Comparison of ENCODE assay signal across 25 cellular contexts in genomic region chr11:39910087-39910486, GRCh38.
"Had no signal": no experiment of that assay in that cellular context is flagged by ENCODE, and none has a peak within 500 bp of the region (broad histone marks: within the 10 kb centered on the region; RNA-seq: fewer than 3 reads in every experiment).

No MANE protein-coding gene starts in this region.

- H3K4me3 ChIP-seq: hepatocyte, left ventricle myocardium inferior, lung, mucosa of descending colon, ovary, right atrium auricular region, skin epidermis, stomach, testis, thyroid gland, uterus had no signal

- H3K36me3 Mint-ChIP-seq: memory B cell; naive thymus-derived CD4-positive, alpha-beta T cell; stimulated activated naive B cell treated with anti-CD40 and anti-IgM and Interleukin-4, amounts not matched to agents 10 μg/mL and 1 μg/mL and 100 μg/mL, for 72 hours had no signal

- H3K4me1 Mint-ChIP-seq: memory B cell; naive thymus-derived CD4-positive, alpha-beta T cell; stimulated activated naive B cell treated with anti-CD40 and anti-IgM and Interleukin-4, amounts not matched to agents 10 μg/mL and 1 μg/mL and 100 μg/mL, for 72 hours had no signal

- H3K27ac Mint-ChIP-seq: memory B cell; naive thymus-derived CD4-positive, alpha-beta T cell; natural killer cell treated with Interleukin-12 subunit alpha and Interleukin-12 subunit beta and Interleukin-15 and Interleukin-18, amount 100 ng/mL, for 72 hours; progenitor cell of endocrine pancreas; stimulated activated naive B cell treated with anti-CD40 and anti-IgM and Interleukin-4, amounts not matched to agents 10 μg/mL and 1 μg/mL and 100 μg/mL, for 72 hours had no signal

- H3K27ac ChIP-seq: hepatocyte, left ventricle myocardium inferior, ovary, right atrium auricular region, skin epidermis, stomach, testis, thyroid gland, uterus had no signal

- DNase-seq: islet precursor cell; left ventricle myocardium inferior; midbrain; mucosa of descending colon; naive thymus-derived CD4-positive, alpha-beta T cell; ovary; stimulated activated CD4-positive, alpha-beta T cell treated with anti-CD3 and anti-CD28 coated beads, Interleukin-12 subunit alpha, Interleukin-12 subunit beta, amount 100 ng/mL, for 4 hours; stimulated activated CD4-positive, alpha-beta T cell treated with anti-CD3 and anti-CD28 coated beads, Interleukin-15, amount 100 ng/mL, for 24 hours; stimulated activated CD4-positive, alpha-beta T cell treated with anti-CD3 and anti-CD28 coated beads, Interleukin-2, amount 100 ng/mL, for 24 hours; stimulated activated CD4-positive, alpha-beta T cell treated with anti-CD3 and anti-CD28 coated beads, Interleukin-4, amount 100 ng/mL, for 1 hour; stimulated activated naive B cell treated with anti-CD40 and anti-IgM and Interleukin-4, amounts not matched to agents 10 μg/mL and 1 μg/mL and 100 μg/mL, for 72 hours; stimulated activated naive CD8-positive, alpha-beta T cell treated with anti-CD3 and anti-CD28 coated beads, Interleukin-15, Interleukin-2, amounts not matched to agents 100 U/mL and 50 U/mL, for 24 hours; stomach; testis; thyroid gland; trophoblast cell; uterus had no signal

- H3K79me2 ChIP-seq: hepatocyte had no signal

- H2AFZ ChIP-seq: hepatocyte had no signal

- H3K27me3 Mint-ChIP-seq: memory B cell; naive thymus-derived CD4-positive, alpha-beta T cell; natural killer cell treated with Interleukin-12 subunit alpha and Interleukin-12 subunit beta and Interleukin-15 and Interleukin-18, amount 100 ng/mL, for 72 hours; progenitor cell of endocrine pancreas; stimulated activated naive B cell treated with anti-CD40 and anti-IgM and Interleukin-4, amounts not matched to agents 10 μg/mL and 1 μg/mL and 100 μg/mL, for 72 hours had no signal

- H3K4me2 ChIP-seq: hepatocyte had no signal

- H3K27me3 ChIP-seq: hepatocyte, ovary, right atrium auricular region, stomach, testis, thyroid gland, uterus had no signal

- H3K9me3 ChIP-seq: mucosa of descending colon, ovary, right atrium auricular region, testis, thyroid gland, uterus had no signal

- H3K4me3 Mint-ChIP-seq: memory B cell; naive thymus-derived CD4-positive, alpha-beta T cell; natural killer cell treated with Interleukin-12 subunit alpha and Interleukin-12 subunit beta and Interleukin-15 and Interleukin-18, amount 100 ng/mL, for 72 hours; stimulated activated naive B cell treated with anti-CD40 and anti-IgM and Interleukin-4, amounts not matched to agents 10 μg/mL and 1 μg/mL and 100 μg/mL, for 72 hours had no signal

- H3K36me3 ChIP-seq: left ventricle myocardium inferior, ovary, right atrium auricular region, stomach, thyroid gland, uterus had no signal

- ATAC-seq: mucosa of descending colon; naive thymus-derived CD4-positive, alpha-beta T cell; natural killer cell treated with Interleukin-12 subunit alpha and Interleukin-12 subunit beta and Interleukin-15 and Interleukin-18, amount 100 ng/mL, for 72 hours; sciatic nerve; stimulated activated naive B cell treated with anti-CD40 and anti-IgM and Interleukin-4, amounts not matched to agents 10 μg/mL and 1 μg/mL and 100 μg/mL, for 72 hours; stimulated activated naive CD8-positive, alpha-beta T cell treated with anti-CD3 and anti-CD28 coated beads, Interleukin-15, Interleukin-2, amounts not matched to agents 100 U/mL and 50 U/mL, for 24 hours had no signal

- H3K4me1 ChIP-seq: left ventricle myocardium inferior, right atrium auricular region, stomach, testis, thyroid gland, uterus had no signal
